ENCODE assay signal across 9 cellular contexts in the genomic region with DNA sequence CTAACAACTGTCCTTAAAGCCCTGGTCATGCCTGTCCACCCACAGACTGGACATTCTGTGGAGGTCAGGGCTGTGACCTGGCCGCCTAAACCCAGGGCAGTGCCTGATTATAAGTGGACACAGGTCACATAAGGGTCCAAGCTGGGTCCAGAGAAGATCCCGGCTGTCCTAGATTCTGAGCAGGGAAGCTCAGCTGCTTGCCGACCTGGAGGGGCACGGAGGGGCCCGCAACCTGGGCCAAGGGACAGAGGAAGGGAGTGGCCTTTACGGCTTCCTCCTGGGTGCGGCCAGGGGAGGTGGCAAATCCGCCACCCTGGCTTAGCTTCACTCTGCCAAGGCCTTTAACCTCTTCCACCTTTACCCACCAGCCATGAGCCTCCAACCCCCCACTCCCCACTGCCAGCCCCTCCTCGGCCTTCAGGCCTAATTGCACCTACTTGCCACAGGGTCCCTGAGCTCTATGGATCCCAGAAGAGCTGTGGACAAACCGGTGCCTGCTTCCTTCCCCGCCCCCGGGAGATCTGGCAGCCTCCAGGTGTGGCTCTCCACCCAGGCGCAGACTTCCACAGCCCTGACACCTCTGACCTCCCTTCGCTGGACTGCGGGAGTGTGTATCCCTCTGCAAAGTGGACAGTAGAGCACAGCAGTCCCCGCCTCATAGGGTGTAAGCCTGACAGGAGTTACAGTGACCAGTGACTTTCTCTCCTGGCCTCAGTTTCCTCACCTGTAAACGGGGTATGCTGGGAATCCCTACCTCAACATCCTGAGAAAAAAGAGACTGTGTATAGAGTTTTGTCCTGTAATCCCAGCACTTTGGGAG. TPM values are rescaled to one million over a fixed set of nuclear protein-coding genes. Genes with fewer than 3 reads are reported as not detected.
DNase-seq lines count a peak whose midpoint lies in the region; ATAC-seq and TF ChIP-seq lines count a peak whose summit lies in the region.
"Had no signal": no experiment of that assay in that cellular context is flagged by ENCODE, and none has a peak within 500 bp of the region (broad histone marks: within the 10 kb centered on the region; RNA-seq: fewer than 3 reads in every experiment).

No MANE protein-coding gene starts in this region.

- TF ChIP-seq CTCF in CD4-positive, alpha-beta T cell (IDR thresholded peaks at IDR 0.05) = no peak
- no peak for TF ChIP-seq CTCF in NB4 (IDR thresholded peaks at IDR 0.05; ENCODE audit: low read depth, low read length)
- no peak for TF ChIP-seq CTCF in chondrocyte (IDR thresholded peaks at IDR 0.05)
- TF ChIP-seq CTCF in nephron progenitor cell (IDR thresholded peaks at IDR 0.05) = no peak

- intact Hi-C loops in CD4-positive, alpha-beta T cell (cut with DNase I, micrococcal nuclease) = loop anchor here in 1 of 2 experiments (5.0 kb wide), 2 partner anchors 94 to 1109 kb away; no protein-coding TSS in a partner anchor

- peaks cover 25% of the 10 kb centered on the region for H3K36me3 Mint-ChIP-seq in CD4-positive, alpha-beta T cell (ENCODE audit: low read depth)
- H3K36me3 Mint-ChIP-seq in chondrocyte (ENCODE audit: low read depth) (peaks cover 2% of the 10 kb centered on the region), nephron progenitor cell (ENCODE audit: low read depth) (peaks cover 39% of the 10 kb centered on the region)

- H3K27me3 ChIP-seq in CD4-positive, alpha-beta T cell (ENCODE audit: control insufficient read depth, insufficient read depth, low read length) = no peaks in the 10 kb centered on the region

- no peak for ATAC-seq in CD4-positive, alpha-beta T cell (ENCODE audit: poor library complexity)
- no peak for ATAC-seq in HG03039 (IDR thresholded peaks at IDR 0.05; ENCODE audit: unreplicated experiment)

- TF ChIP-seq POLR2A in NB4 (IDR thresholded peaks at IDR 0.05; ENCODE audit: extremely low read depth, insufficient read length) = no peak

- POLR2A ChIA-PET in CD4-positive, alpha-beta T cell (lab: Charles Lee) = interaction anchor here (1.7 kb wide), 1 partner anchor 15 kb away, joined by 5 read pairs; the partner anchor contains the start of genes NDUFA7 and RPS28

- no peaks in the 10 kb centered on the region for H3K27me3 Mint-ChIP-seq in CD4-positive, alpha-beta T cell
- H3K27me3 Mint-ChIP-seq in chondrocyte (ENCODE audit: low read depth) (no peaks in the 10 kb centered on the region), nephron progenitor cell (ENCODE audit: low read depth, poor library complexity) (peaks cover 2% of the 10 kb centered on the region)

- H3K4me1 Mint-ChIP-seq in CD4-positive, alpha-beta T cell (ENCODE audit: low read depth) = peaks cover 39% of the 10 kb centered on the region
- peaks cover 22% of the 10 kb centered on the region for H3K4me1 Mint-ChIP-seq in chondrocyte (ENCODE audit: low read depth)
- peaks cover 47% of the 10 kb centered on the region for H3K4me1 Mint-ChIP-seq in nephron progenitor cell

- H3K4me3 ChIP-seq in NB4 (ENCODE audit: low read depth, low read length) = peak overlapping the region; percentile 92

- peak overlapping the region; percentile 83 for H3K27ac Mint-ChIP-seq in CD4-positive, alpha-beta T cell
- H3K27ac Mint-ChIP-seq in chondrocyte (ENCODE audit: unreplicated experiment) (no peak overlapping the region), nephron progenitor cell (no peak overlapping the region)

- H3K9me3 Mint-ChIP-seq in CD4-positive, alpha-beta T cell = no peaks in the 10 kb centered on the region
- H3K9me3 Mint-ChIP-seq in chondrocyte (ENCODE audit: low read depth) (no peaks in the 10 kb centered on the region), nephron progenitor cell (no peaks in the 10 kb centered on the region)

- H3K9me3 ChIP-seq in CD4-positive, alpha-beta T cell (ENCODE audit: control insufficient read depth, low read length) = no peaks in the 10 kb centered on the region

- H3K27ac ChIP-seq in CD4-positive, alpha-beta T cell (ENCODE audit: low read depth, low read length) = no peak overlapping the region

- CTCF ChIA-PET in CD4-positive, alpha-beta T cell (lab: Charles Lee) = interaction anchor here (0.7 kb wide), 1 partner anchor 38 kb away, joined by 6 read pairs; no protein-coding TSS in a partner anchor

- peak in 1 of 10 experiments; percentile 29 for DNase-seq in CD4-positive, alpha-beta T cell
- DNase-seq in NB4 (ENCODE audit: low read depth) (peak; percentile 27), chondrocyte (ENCODE audit: low spot score) (peak; percentile 83), nephron progenitor cell (no peak), AML-193 (lab: John Stamatoyannopoulos, UW) (no peak), iPS-NIHi11 (ENCODE audit: low spot score) (no peak), NCI-H2171 treated with DMSO at 0.1 percent for 48 hours (lab: John Stamatoyannopoulos, UW) (no peak)

- H3K4me3 Mint-ChIP-seq in CD4-positive, alpha-beta T cell = peak overlapping the region; percentile 93
- H3K4me3 Mint-ChIP-seq in chondrocyte (ENCODE audit: unreplicated experiment) = peak overlapping the region; percentile 88
- peak overlapping the region; percentile 94 for H3K4me3 Mint-ChIP-seq in nephron progenitor cell

RNA-seq across cellular contexts. Expression of gene CD320, which starts 1.7 kb away (rescaled TPM):
- 10 to 100 TPM; 17.1 to 17.6 TPM for total RNA-seq in CD4-positive, alpha-beta T cell
- total RNA-seq in chondrocyte = 39.3 to 44.0 TPM (median 41.7 TPM) in 3 replicates

RNA-seq across cellular contexts. Expression of gene NDUFA7, which starts 14.7 kb away (rescaled TPM):
- 10 to 100 TPM; 42.0 to 42.7 TPM for total RNA-seq in CD4-positive, alpha-beta T cell
- 25.0 to 34.1 TPM (median 26.6 TPM) in 3 replicates for total RNA-seq in chondrocyte

RNA-seq across cellular contexts. Expression of gene RPS28, which starts 14.9 kb away (rescaled TPM):
- total RNA-seq in CD4-positive, alpha-beta T cell = 1,000 to 10,000 TPM; 3,333 to 3,342 TPM
- total RNA-seq in chondrocyte = 1,057 to 1,248 TPM (median 1,100 TPM) in 3 replicates

RNA-seq across cellular contexts. Expression of gene KANK3, which starts 36.6 kb away (rescaled TPM):
- total RNA-seq in CD4-positive, alpha-beta T cell = 1 to 10 TPM in 1 of 2 experiments, under 1 TPM in 1; 0.87 to 1.1 TPM
- 0.56 to 1.2 TPM (median 1.2 TPM) in 3 replicates for total RNA-seq in chondrocyte

RNA-seq across cellular contexts. Expression of gene ANGPTL4, which starts 57.5 kb away (rescaled TPM):
- total RNA-seq in CD4-positive, alpha-beta T cell = not detected
- 56.4 to 143 TPM (median 127 TPM) in 3 replicates for total RNA-seq in chondrocyte
- total RNA-seq: mononuclear cell had no signal

Comparison
In these comparisons a context has a peak if more than half of its experiments do, and no peak if none do; other contexts are left out.
1. DNase-seq: peak in NB4 (single experiment) and chondrocyte (single experiment); none in nephron progenitor cell (single experiment), AML-193 (0 of 2), iPS-NIHi11 (single experiment) and NCI-H2171 treated with DMSO at 0.1 percent for 48 hours (single experiment).
2. Peak in every context shown above with its lines, with median percentiles within 50 percentile points of each other: H3K4me3 Mint-ChIP-seq.